In genomic region chr1:65147424-65148177, GRCh38 we compare ENCODE assay signal across 1 cellular context.
A peak's percentile ranks its signal among the peaks of the same experiment; 100 is the strongest.
TF ChIP-seq lines count a peak whose summit lies in the region.

No MANE protein-coding gene starts in this region.

TF ChIP-seq in K562, 482 proteins besides CTCF, POLR2A, EP300 and RAD21 (continued from another document and continues in another):
- no peak for TF ChIP-seq ZNF551 (CRISPR knock-in tag; IDR thresholded peaks at IDR 0.05)
- TF ChIP-seq CCAR2 (IDR thresholded peaks at IDR 0.05; ENCODE audit: low read depth, low read length): no peak
- 0 out of 2 replicates have a peak, but pooled peaks have one; percentile 34 for TF ChIP-seq KLF1 (tag; IDR thresholded peaks at IDR 0.05)
- TF ChIP-seq BCLAF1 (IDR thresholded peaks at IDR 0.05; ENCODE audit: borderline replicate concordance in 1 of 2, control insufficient read depth in 1 of 2, low read depth in 2 of 2, low read length in 1 of 2): no peak
- TF ChIP-seq CHD2 (IDR thresholded peaks at IDR 0.05; ENCODE audit: low read depth, low read length): peak; percentile 34
- TF ChIP-seq ELK1 (CRISPR knock-in tag; IDR thresholded peaks at IDR 0.05): no peak
- TF ChIP-seq, protein P1, sequence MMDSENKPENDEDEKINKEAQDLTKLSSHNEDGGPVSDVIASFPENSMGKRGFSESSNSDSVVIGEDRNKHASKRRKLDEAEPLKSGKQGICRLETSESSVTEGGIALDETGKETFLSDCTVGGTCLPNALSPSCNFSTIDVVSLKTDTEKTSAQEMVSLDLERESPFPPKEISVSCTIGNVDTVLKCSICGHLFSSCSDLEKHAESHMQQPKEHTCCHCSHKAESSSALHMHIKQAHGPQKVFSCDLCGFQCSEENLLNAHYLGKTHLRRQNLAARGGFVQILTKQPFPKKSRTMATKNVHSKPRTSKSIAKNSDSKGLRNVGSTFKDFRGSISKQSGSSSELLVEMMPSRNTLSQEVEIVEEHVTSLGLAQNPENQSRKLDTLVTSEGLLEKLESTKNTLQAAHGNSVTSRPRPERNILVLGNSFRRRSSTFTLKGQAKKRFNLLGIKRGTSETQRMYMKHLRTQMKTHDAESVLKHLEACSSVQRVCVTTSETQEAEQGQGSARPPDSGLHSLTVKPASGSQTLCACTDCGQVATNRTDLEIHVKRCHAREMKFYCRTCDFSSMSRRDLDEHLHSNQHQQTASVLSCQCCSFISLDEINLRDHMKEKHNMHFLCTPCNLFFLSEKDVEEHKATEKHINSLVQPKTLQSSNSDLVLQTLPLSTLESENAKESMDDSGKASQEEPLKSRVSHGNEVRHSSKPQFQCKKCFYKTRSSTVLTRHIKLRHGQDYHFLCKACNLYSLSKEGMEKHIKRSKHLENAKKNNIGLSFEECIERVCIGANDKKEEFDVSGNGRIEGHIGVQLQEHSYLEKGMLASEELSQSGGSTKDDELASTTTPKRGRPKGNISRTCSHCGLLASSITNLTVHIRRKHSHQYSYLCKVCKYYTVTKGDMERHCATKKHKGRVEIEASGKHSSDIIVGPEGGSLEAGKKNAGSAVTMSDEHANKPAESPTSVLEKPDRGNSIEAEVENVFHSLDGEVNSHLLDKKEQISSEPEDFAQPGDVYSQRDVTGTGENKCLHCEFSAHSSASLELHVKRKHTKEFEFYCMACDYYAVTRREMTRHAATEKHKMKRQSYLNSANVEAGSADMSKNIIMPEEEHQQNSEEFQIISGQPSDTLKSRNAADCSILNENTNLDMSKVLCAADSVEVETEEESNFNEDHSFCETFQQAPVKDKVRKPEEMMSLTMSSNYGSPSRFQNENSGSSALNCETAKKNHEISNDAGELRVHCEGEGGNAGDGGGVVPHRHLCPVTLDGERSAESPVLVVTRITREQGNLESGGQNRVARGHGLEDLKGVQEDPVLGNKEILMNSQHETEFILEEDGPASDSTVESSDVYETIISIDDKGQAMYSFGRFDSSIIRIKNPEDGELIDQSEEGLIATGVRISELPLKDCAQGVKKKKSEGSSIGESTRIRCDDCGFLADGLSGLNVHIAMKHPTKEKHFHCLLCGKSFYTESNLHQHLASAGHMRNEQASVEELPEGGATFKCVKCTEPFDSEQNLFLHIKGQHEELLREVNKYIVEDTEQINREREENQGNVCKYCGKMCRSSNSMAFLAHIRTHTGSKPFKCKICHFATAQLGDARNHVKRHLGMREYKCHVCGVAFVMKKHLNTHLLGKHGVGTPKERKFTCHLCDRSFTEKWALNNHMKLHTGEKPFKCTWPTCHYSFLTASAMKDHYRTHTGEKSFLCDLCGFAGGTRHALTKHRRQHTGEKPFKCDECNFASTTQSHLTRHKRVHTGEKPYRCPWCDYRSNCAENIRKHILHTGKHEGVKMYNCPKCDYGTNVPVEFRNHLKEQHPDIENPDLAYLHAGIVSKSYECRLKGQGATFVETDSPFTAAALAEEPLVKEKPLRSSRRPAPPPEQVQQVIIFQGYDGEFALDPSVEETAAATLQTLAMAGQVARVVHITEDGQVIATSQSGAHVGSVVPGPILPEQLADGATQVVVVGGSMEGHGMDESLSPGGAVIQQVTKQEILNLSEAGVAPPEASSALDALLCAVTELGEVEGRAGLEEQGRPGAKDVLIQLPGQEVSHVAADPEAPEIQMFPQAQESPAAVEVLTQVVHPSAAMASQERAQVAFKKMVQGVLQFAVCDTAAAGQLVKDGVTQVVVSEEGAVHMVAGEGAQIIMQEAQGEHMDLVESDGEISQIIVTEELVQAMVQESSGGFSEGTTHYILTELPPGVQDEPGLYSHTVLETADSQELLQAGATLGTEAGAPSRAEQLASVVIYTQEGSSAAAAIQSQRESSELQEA (IDR thresholded peaks at IDR 0.05; ENCODE audit: low read depth): no peak
- no peak for TF ChIP-seq ZC3H8 (IDR thresholded peaks at IDR 0.05)
- TF ChIP-seq CTBP1 (IDR thresholded peaks at IDR 0.05; ENCODE audit: borderline replicate concordance): peak; percentile 55
- TF ChIP-seq IRF2 (CRISPR knock-in tag; IDR thresholded peaks at IDR 0.05): no peak
- TF ChIP-seq, protein P2, sequence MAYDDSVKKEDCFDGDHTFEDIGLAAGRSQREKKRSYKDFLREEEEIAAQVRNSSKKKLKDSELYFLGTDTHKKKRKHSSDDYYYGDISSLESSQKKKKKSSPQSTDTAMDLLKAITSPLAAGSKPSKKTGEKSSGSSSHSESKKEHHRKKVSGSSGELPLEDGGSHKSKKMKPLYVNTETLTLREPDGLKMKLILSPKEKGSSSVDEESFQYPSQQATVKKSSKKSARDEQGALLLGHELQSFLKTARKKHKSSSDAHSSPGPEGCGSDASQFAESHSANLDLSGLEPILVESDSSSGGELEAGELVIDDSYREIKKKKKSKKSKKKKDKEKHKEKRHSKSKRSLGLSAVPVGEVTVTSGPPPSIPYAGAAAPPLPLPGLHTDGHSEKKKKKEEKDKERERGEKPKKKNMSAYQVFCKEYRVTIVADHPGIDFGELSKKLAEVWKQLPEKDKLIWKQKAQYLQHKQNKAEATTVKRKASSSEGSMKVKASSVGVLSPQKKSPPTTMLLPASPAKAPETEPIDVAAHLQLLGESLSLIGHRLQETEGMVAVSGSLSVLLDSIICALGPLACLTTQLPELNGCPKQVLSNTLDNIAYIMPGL (CRISPR knock-in tag; IDR thresholded peaks at IDR 0.05): 0 out of 2 replicates have a peak, but pooled peaks have one; percentile 47
- TF ChIP-seq E2F3 (CRISPR knock-in tag; IDR thresholded peaks at IDR 0.05): no peak
- TF ChIP-seq ARID4B (CRISPR knock-in tag; IDR thresholded peaks at IDR 0.05): peak; percentile 69; the same call in 1 of the 2 replicates
- TF ChIP-seq, protein P3, sequence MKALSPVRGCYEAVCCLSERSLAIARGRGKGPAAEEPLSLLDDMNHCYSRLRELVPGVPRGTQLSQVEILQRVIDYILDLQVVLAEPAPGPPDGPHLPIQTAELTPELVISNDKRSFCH (CRISPR knock-in tag; IDR thresholded peaks at IDR 0.05): no peak
- TF ChIP-seq, protein P3 (tag; IDR thresholded peaks at IDR 0.05): 0 out of 2 replicates have a peak, but pooled peaks have one; percentile 32
- 0 out of 2 replicates have a peak, but pooled peaks have one; percentile 77 for TF ChIP-seq KAT7 (CRISPR knock-in tag; IDR thresholded peaks at IDR 0.05; ENCODE audit: borderline replicate concordance)
- no peak for TF ChIP-seq PPARD (CRISPR knock-in tag; IDR thresholded peaks at IDR 0.05)
- TF ChIP-seq TBP (optimal IDR thresholded peaks at IDR 0.05; ENCODE audit: low read depth, low read length): peak; percentile 17
- no peak for TF ChIP-seq ZNF253 (CRISPR knock-in tag; conservative IDR thresholded peaks at IDR 0.05)
- TF ChIP-seq ZNF239 (CRISPR knock-in tag; IDR thresholded peaks at IDR 0.05): no peak
- TF ChIP-seq ZNF408 (CRISPR knock-in tag; IDR thresholded peaks at IDR 0.05; ENCODE audit: low read depth): no peak
- no peak for TF ChIP-seq ZHX1 (conservative IDR thresholded peaks at IDR 0.05; ENCODE audit: low read length)
- no peak for TF ChIP-seq TAF7 (tag; IDR thresholded peaks at IDR 0.05)
- TF ChIP-seq FUS (optimal IDR thresholded peaks at IDR 0.05; ENCODE audit: low read depth, low read length): no peak
- TF ChIP-seq E2F1 (CRISPR knock-in tag; IDR thresholded peaks at IDR 0.05): 0 out of 2 replicates have a peak, but pooled peaks have one; percentile 39
- TF ChIP-seq ATF1 (CRISPR knock-in tag; IDR thresholded peaks at IDR 0.05): no peak
- peak; percentile 32 for TF ChIP-seq ATF1 (tag; IDR thresholded peaks at IDR 0.05)
- TF ChIP-seq GATAD2A (IDR thresholded peaks at IDR 0.05): peak; percentile 62; the same call in 1 of the 2 replicates
- TF ChIP-seq MTA2 (IDR thresholded peaks at IDR 0.05; ENCODE audit: low read depth): no peak
- TF ChIP-seq BDP1 (IDR thresholded peaks at IDR 0.05; ENCODE audit: insufficient read depth, insufficient read length): no peak
- no peak for TF ChIP-seq PCBP2 (IDR thresholded peaks at IDR 0.05; ENCODE audit: low read depth, low read length, poor library complexity, severe bottlenecking)
- TF ChIP-seq SAP30 (IDR thresholded peaks at IDR 0.05; ENCODE audit: borderline replicate concordance, insufficient read depth, low read depth, low read length, poor library complexity, severe bottlenecking): peak; percentile 56
- TF ChIP-seq PHB (CRISPR knock-in tag; IDR thresholded peaks at IDR 0.05): no peak
- peak; percentile 50; the same call in 1 of the 2 replicates for TF ChIP-seq CEBPB (tag; IDR thresholded peaks at IDR 0.05)
- TF ChIP-seq PHTF2 (CRISPR knock-in tag; IDR thresholded peaks at IDR 0.05): no peak
- TF ChIP-seq OTX1 (CRISPR knock-in tag; IDR thresholded peaks at IDR 0.05): no peak
- no peak for TF ChIP-seq NFATC3 (IDR thresholded peaks at IDR 0.05)
